In genomic region chr1:167223144-167224103, GRCh38 we compare ENCODE assay signal across 1 cellular context.
A peak's percentile ranks its signal among the peaks of the same experiment; 100 is the strongest.
TF ChIP-seq lines count a peak whose summit lies in the region.

No MANE protein-coding gene starts in this region.

TF ChIP-seq in HEK293, 187 proteins besides CTCF, POLR2A, EP300 and RAD21 (continued from another document):
- TF ChIP-seq ZNF518A (tag by site-specific recombination; conservative IDR thresholded peaks at IDR 0.05; ENCODE audit: low read depth), result no peak
- no peak for TF ChIP-seq ZBTB7A (tag by site-specific recombination; IDR thresholded peaks at IDR 0.05; ENCODE audit: low read depth)
- TF ChIP-seq ZNF561 (tag by site-specific recombination; IDR thresholded peaks at IDR 0.05; ENCODE audit: borderline replicate concordance), result no peak
- no peak for TF ChIP-seq ZNF274 (IDR thresholded peaks at IDR 0.05; ENCODE audit: low read length)
- no peak for TF ChIP-seq ZNF274 (tag by site-specific recombination; IDR thresholded peaks at IDR 0.05; ENCODE audit: borderline replicate concordance)
- no peak for TF ChIP-seq ZNF223 (tag by site-specific recombination; IDR thresholded peaks at IDR 0.05)
- no peak for TF ChIP-seq ZNF416 (tag by site-specific recombination; IDR thresholded peaks at IDR 0.05)
- no peak for TF ChIP-seq PRDM10 (tag by site-specific recombination; IDR thresholded peaks at IDR 0.05)
- no peak; the same call in 1 of the 2 replicates for TF ChIP-seq ZNF626 (tag by site-specific recombination; IDR thresholded peaks at IDR 0.05)
- no peak for TF ChIP-seq ZNF449 (tag by site-specific recombination; IDR thresholded peaks at IDR 0.05)
- TF ChIP-seq ZNF658 (tag by site-specific recombination; IDR thresholded peaks at IDR 0.05), result no peak
- TF ChIP-seq, protein P1, sequence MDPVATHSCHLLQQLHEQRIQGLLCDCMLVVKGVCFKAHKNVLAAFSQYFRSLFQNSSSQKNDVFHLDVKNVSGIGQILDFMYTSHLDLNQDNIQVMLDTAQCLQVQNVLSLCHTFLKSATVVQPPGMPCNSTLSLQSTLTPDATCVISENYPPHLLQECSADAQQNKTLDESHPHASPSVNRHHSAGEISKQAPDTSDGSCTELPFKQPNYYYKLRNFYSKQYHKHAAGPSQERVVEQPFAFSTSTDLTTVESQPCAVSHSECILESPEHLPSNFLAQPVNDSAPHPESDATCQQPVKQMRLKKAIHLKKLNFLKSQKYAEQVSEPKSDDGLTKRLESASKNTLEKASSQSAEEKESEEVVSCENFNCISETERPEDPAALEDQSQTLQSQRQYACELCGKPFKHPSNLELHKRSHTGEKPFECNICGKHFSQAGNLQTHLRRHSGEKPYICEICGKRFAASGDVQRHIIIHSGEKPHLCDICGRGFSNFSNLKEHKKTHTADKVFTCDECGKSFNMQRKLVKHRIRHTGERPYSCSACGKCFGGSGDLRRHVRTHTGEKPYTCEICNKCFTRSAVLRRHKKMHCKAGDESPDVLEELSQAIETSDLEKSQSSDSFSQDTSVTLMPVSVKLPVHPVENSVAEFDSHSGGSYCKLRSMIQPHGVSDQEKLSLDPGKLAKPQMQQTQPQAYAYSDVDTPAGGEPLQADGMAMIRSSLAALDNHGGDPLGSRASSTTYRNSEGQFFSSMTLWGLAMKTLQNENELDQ (tag by site-specific recombination; IDR thresholded peaks at IDR 0.05; ENCODE audit: low read depth), result no peak
- 0 out of 2 replicates have a peak, but pooled peaks have one; percentile 1 for TF ChIP-seq ZNF654 (tag by site-specific recombination; IDR thresholded peaks at IDR 0.05; ENCODE audit: low read depth)
- no peak for TF ChIP-seq ZNF510 (tag by site-specific recombination; IDR thresholded peaks at IDR 0.05; ENCODE audit: insufficient replicate concordance)
- peak; percentile 46 for TF ChIP-seq SP2 (tag by site-specific recombination; IDR thresholded peaks at IDR 0.05)
- TF ChIP-seq ZNF664 (tag by site-specific recombination; IDR thresholded peaks at IDR 0.05), result no peak; the same call in 1 of the 2 replicates
- TF ChIP-seq GLI2 (tag by site-specific recombination; IDR thresholded peaks at IDR 0.05; ENCODE audit: borderline replicate concordance, low read depth), result peak; percentile 34; the same call in 1 of the 2 replicates
- TF ChIP-seq ZSCAN23 (tag by site-specific recombination; IDR thresholded peaks at IDR 0.05), result no peak
- TF ChIP-seq, protein P2, sequence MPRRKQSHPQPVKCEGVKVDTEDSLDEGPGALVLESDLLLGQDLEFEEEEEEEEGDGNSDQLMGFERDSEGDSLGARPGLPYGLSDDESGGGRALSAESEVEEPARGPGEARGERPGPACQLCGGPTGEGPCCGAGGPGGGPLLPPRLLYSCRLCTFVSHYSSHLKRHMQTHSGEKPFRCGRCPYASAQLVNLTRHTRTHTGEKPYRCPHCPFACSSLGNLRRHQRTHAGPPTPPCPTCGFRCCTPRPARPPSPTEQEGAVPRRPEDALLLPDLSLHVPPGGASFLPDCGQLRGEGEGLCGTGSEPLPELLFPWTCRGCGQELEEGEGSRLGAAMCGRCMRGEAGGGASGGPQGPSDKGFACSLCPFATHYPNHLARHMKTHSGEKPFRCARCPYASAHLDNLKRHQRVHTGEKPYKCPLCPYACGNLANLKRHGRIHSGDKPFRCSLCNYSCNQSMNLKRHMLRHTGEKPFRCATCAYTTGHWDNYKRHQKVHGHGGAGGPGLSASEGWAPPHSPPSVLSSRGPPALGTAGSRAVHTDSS (tag by site-specific recombination; IDR thresholded peaks at IDR 0.05), result 0 out of 2 replicates have a peak, but pooled peaks have one; percentile 38
- no peak for TF ChIP-seq ZNF311 (tag by site-specific recombination; IDR thresholded peaks at IDR 0.05; ENCODE audit: borderline replicate concordance)
- no peak for TF ChIP-seq RBAK (tag by site-specific recombination; IDR thresholded peaks at IDR 0.05)
- TF ChIP-seq ZNF501 (tag by site-specific recombination; IDR thresholded peaks at IDR 0.05), result no peak
- TF ChIP-seq ZNF629 (tag by site-specific recombination; IDR thresholded peaks at IDR 0.05), result peak; percentile 99
- TF ChIP-seq ZNF121 (tag by site-specific recombination; IDR thresholded peaks at IDR 0.05), result no peak
- TF ChIP-seq, protein P3, sequence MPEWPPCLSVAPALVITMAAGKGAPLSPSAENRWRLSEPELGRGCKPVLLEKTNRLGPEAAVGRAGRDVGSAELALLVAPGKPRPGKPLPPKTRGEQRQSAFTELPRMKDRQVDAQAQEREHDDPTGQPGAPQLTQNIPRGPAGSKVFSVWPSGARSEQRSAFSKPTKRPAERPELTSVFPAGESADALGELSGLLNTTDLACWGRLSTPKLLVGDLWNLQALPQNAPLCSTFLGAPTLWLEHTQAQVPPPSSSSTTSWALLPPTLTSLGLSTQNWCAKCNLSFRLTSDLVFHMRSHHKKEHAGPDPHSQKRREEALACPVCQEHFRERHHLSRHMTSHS (tag by site-specific recombination; IDR thresholded peaks at IDR 0.05), result peak; percentile 27; the same call in 1 of the 2 replicates
- peak; percentile 70 for TF ChIP-seq PRDM1 (tag by site-specific recombination; IDR thresholded peaks at IDR 0.05)
- peak; percentile 67 for TF ChIP-seq ZBTB17 (tag by site-specific recombination; IDR thresholded peaks at IDR 0.05)
- peak; percentile 68; the same call in 1 of the 2 replicates for TF ChIP-seq ZNF394 (tag by site-specific recombination; IDR thresholded peaks at IDR 0.05; ENCODE audit: borderline replicate concordance)
- TF ChIP-seq ZNF23 (tag by site-specific recombination; IDR thresholded peaks at IDR 0.05; ENCODE audit: borderline replicate concordance), result no peak
- TF ChIP-seq ZBTB1 (tag by site-specific recombination; IDR thresholded peaks at IDR 0.05), result 0 out of 2 replicates have a peak, but pooled peaks have one; percentile 39
- TF ChIP-seq ZNF26 (tag by site-specific recombination; IDR thresholded peaks at IDR 0.05), result no peak
- 0 out of 2 replicates have a peak, but pooled peaks have one; percentile 21 for TF ChIP-seq ZNF558 (tag by site-specific recombination; IDR thresholded peaks at IDR 0.05)
- peak; percentile 35 for TF ChIP-seq SP3 (tag by site-specific recombination; IDR thresholded peaks at IDR 0.05)
- TF ChIP-seq WT1 (tag by site-specific recombination; IDR thresholded peaks at IDR 0.05), result 0 out of 2 replicates have a peak, but pooled peaks have one; percentile 36
- TF ChIP-seq YY1 (tag by site-specific recombination; IDR thresholded peaks at IDR 0.05), result no peak
- no peak for TF ChIP-seq ZNF521 (tag by site-specific recombination; IDR thresholded peaks at IDR 0.05)
- TF ChIP-seq ZNF169 (tag by site-specific recombination; IDR thresholded peaks at IDR 0.05), result no peak
